14 cellular contexts compared by ENCODE assay signal in genomic region chr3:127764841-127765362, GRCh38. TPM values are rescaled to one million over a fixed set of nuclear protein-coding genes. Genes with fewer than 3 reads are reported as not detected.
A peak's percentile ranks its signal among the peaks of the same experiment; 100 is the strongest.
DNase-seq lines count a peak whose midpoint lies in the region; FAIRE-seq and TF ChIP-seq lines count a peak whose summit lies in the region.
"Had no signal": no experiment of that assay in that cellular context is flagged by ENCODE, and none has a peak within 500 bp of the region (broad histone marks: within the 10 kb centered on the region; RNA-seq: fewer than 3 reads in every experiment).

No MANE protein-coding gene starts in this region.

- DNase-seq in A172 (ENCODE audit: low spot score), result peak; percentile 66
- DNase-seq in GM12892 (ENCODE audit: insufficient read length), result no peak
- peak; percentile 54 for DNase-seq in HS-5 (ENCODE audit: low read depth)
- DNase-seq in chondrocyte (ENCODE audit: low spot score), result no peak
- DNase-seq in hippocampal formation (lab: John Stamatoyannopoulos, UW), result no peak
- no peak for DNase-seq in superior temporal gyrus (ENCODE audit: extremely low spot score)
- no peak for DNase-seq in CD14-positive monocyte (ENCODE audit: low spot score)
- no peak for DNase-seq in NCI-H510A (lab: John Stamatoyannopoulos, UW)
- DNase-seq: activated CD4-positive, alpha-beta T cell treated with anti-CD3 and anti-CD28 coated beads, Interleukin-2, amount 50 U/mL, for 48 hours; amygdala; BE2C; mammary epithelial cell; NCI-H146 had no signal

- H3K27me3 Mint-ChIP-seq in chondrocyte (ENCODE audit: low read depth) (no peaks in the 10 kb centered on the region), CD14-positive monocyte (ENCODE audit: low read depth in 3 of 3) (peaks cover 7 to 10% (median 9%) of the 10 kb centered on the region in 3 donors)

- H3K4me1 Mint-ChIP-seq in chondrocyte (ENCODE audit: low read depth) (peaks cover 76% of the 10 kb centered on the region), CD14-positive monocyte (peaks cover 74% of the 10 kb centered on the region)

- TF ChIP-seq CTCF in chondrocyte (IDR thresholded peaks at IDR 0.05) (no peak), CD14-positive monocyte (IDR thresholded peaks at IDR 0.05) (no peak)

- intact Hi-C loops in CD14-positive monocyte (cut with micrococcal nuclease), result no loop called here

- H3K9me3 Mint-ChIP-seq in chondrocyte (ENCODE audit: low read depth) (peaks cover 18% of the 10 kb centered on the region), CD14-positive monocyte (peaks cover 0 to 5% (median 0%) of the 10 kb centered on the region in 7 donors)

- no peak for TF ChIP-seq POLR2A in GM12892 (IDR thresholded peaks at IDR 0.05; ENCODE audit: low read depth, low read length)

- H3K4me3 Mint-ChIP-seq in chondrocyte (ENCODE audit: unreplicated experiment), result no peak overlapping the region
- no peak overlapping the region for H3K4me3 Mint-ChIP-seq in CD14-positive monocyte

- FAIRE-seq in GM12892 (lab: Jason Lieb, UNC), result peak; percentile 81
- FAIRE-seq: endometrium had no signal

- peak overlapping the region; percentile 90 for H3K27ac Mint-ChIP-seq in chondrocyte (ENCODE audit: unreplicated experiment)
- no peak overlapping the region for H3K27ac Mint-ChIP-seq in CD14-positive monocyte

- H3K36me3 Mint-ChIP-seq in chondrocyte (ENCODE audit: low read depth) (peaks cover 5% of the 10 kb centered on the region), CD14-positive monocyte (peaks cover 0 to 8% of the 10 kb centered on the region in 2 donors)

RNA-seq across cellular contexts. Expression of gene MGLL, which starts 57.4 kb away (rescaled TPM):
- total RNA-seq in A172 (2014; rRNA removed; shearing (Covaris generic)), result 31.2 and 31.4 TPM in 2 replicates
- polyA plus RNA-seq in GM12892 (2012; ENCODE audit: missing spikeins), result 47.5 TPM
- total RNA-seq in chondrocyte, result 36.4 to 61.0 TPM (median 59.5 TPM) in 3 replicates
- 1 to 10 TPM; 4.4 to 10.0 TPM for polyA plus RNA-seq in CD14-positive monocyte

Comparison
In these comparisons a context has a peak if more than half of its experiments do, and no peak if none do; other contexts are left out.
1. DNase-seq: peak in A172 (single experiment) and HS-5 (single experiment); none in GM12892 (single experiment), chondrocyte (single experiment), hippocampal formation (0 of 2), superior temporal gyrus (single experiment), CD14-positive monocyte (single experiment) and NCI-H510A (single experiment).